Comparison of ENCODE assay signal across 1 cellular context in the genomic region with DNA sequence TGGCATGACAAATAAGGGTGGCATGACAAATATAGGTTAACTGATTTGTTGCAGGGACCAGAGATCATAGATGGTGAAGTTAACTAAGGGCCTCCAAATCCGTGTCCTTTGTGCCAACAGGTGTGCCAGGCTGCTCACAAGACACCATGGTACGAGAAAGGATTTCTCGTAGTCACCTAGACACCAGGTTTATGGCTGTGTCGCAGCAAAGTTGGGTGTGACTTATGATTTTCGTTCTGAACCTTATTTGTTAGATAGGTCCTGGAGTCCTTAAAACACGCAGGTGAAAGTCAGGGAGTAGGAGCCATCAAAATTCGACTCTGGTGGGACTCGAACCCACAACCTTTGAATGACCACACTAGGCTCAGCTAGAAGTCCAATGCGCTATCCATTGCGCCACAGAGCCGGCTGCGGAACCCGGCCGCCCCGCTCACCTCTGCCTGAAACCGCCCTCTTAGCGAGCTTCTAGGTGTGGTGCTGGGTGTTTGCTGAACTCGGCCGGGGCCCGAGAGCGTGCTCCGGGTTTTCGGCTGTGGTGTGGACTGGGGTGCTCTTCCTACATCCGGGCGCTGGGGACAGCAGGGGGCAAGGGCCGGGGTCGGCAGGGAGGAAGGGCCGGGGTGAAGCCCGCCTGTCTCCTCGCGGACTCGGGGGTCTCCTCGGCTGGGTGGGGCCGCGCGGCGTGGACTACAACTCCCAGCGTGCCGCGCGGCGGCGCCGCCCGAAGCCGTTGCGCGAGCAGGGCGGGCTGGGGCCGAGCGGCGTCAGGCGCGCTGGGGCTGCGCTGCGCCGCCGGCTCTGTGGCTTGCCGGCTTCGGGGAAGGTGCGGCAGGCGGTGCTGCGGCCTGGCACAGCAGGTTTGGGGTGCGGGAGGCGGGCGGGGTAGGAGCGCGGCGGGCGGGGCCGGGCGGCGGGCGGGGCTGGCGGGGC.
TF ChIP-seq lines count a peak whose summit lies in the region.

TSS of gene SLC27A4 (plus strand) at position 767 of the 930 bp plus-strand sequence. CDS start 2,606 bp downstream, outside the sequence.

TF ChIP-seq in K562, 482 proteins besides CTCF, POLR2A, EP300 and RAD21 (continued from another document):
- TF ChIP-seq, protein P1, sequence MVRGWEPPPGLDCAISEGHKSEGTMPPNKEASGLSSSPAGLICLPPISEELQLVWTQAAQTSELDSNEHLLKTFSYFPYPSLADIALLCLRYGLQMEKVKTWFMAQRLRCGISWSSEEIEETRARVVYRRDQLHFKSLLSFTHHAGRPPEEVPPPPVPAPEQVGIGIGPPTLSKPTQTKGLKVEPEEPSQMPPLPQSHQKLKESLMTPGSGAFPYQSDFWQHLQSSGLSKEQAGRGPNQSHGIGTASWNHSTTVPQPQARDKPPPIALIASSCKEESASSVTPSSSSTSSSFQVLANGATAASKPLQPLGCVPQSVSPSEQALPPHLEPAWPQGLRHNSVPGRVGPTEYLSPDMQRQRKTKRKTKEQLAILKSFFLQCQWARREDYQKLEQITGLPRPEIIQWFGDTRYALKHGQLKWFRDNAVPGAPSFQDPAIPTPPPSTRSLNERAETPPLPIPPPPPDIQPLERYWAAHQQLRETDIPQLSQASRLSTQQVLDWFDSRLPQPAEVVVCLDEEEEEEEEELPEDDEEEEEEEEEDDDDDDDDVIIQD (CRISPR knock-in tag; IDR thresholded peaks at IDR 0.05) = no peak
- no peak; the same call in 1 of the 2 replicates for TF ChIP-seq E4F1 (CRISPR knock-in tag; IDR thresholded peaks at IDR 0.05; ENCODE audit: borderline replicate concordance)
- TF ChIP-seq MTF1 (CRISPR knock-in tag; IDR thresholded peaks at IDR 0.05; ENCODE audit: borderline replicate concordance) = peak; percentile 3; the same call in 1 of the 2 replicates
- peak; percentile 96 for TF ChIP-seq CBFB (CRISPR knock-in tag; IDR thresholded peaks at IDR 0.05)
- no peak for TF ChIP-seq ZNF23 (CRISPR knock-in tag; IDR thresholded peaks at IDR 0.05)
- TF ChIP-seq TBL1XR1 (IDR thresholded peaks at IDR 0.05; ENCODE audit: low read length in 2 of 2) = peak in 1 of 2 experiments; percentile 90; a peak in 2 of 4 replicates
- no peak for TF ChIP-seq KLF16 (IDR thresholded peaks at IDR 0.05)
- no peak for TF ChIP-seq ZC3H4 (CRISPR knock-in tag; IDR thresholded peaks at IDR 0.05; ENCODE audit: borderline replicate concordance)
- peak; percentile 93 for TF ChIP-seq CHD4 (IDR thresholded peaks at IDR 0.05; ENCODE audit: insufficient read depth, insufficient replicate concordance, low read depth, low read length, poor library complexity, severe bottlenecking)
- TF ChIP-seq, protein P2, sequence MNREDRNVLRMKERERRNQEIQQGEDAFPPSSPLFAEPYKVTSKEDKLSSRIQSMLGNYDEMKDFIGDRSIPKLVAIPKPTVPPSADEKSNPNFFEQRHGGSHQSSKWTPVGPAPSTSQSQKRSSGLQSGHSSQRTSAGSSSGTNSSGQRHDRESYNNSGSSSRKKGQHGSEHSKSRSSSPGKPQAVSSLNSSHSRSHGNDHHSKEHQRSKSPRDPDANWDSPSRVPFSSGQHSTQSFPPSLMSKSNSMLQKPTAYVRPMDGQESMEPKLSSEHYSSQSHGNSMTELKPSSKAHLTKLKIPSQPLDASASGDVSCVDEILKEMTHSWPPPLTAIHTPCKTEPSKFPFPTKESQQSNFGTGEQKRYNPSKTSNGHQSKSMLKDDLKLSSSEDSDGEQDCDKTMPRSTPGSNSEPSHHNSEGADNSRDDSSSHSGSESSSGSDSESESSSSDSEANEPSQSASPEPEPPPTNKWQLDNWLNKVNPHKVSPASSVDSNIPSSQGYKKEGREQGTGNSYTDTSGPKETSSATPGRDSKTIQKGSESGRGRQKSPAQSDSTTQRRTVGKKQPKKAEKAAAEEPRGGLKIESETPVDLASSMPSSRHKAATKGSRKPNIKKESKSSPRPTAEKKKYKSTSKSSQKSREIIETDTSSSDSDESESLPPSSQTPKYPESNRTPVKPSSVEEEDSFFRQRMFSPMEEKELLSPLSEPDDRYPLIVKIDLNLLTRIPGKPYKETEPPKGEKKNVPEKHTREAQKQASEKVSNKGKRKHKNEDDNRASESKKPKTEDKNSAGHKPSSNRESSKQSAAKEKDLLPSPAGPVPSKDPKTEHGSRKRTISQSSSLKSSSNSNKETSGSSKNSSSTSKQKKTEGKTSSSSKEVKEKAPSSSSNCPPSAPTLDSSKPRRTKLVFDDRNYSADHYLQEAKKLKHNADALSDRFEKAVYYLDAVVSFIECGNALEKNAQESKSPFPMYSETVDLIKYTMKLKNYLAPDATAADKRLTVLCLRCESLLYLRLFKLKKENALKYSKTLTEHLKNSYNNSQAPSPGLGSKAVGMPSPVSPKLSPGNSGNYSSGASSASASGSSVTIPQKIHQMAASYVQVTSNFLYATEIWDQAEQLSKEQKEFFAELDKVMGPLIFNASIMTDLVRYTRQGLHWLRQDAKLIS (CRISPR knock-in tag; IDR thresholded peaks at IDR 0.05) = no peak
- no peak for TF ChIP-seq ZNF398 (CRISPR knock-in tag; IDR thresholded peaks at IDR 0.05)
- peak; percentile 5; the same call in 1 of the 2 replicates for TF ChIP-seq SMAD3 (CRISPR knock-in tag; conservative IDR thresholded peaks at IDR 0.05)
- no peak for TF ChIP-seq ZNF121 (CRISPR knock-in tag; conservative IDR thresholded peaks at IDR 0.05)
- no peak; the same call in 1 of the 2 replicates for TF ChIP-seq TEAD4 (IDR thresholded peaks at IDR 0.05; ENCODE audit: low read length)
- no peak for TF ChIP-seq TEAD4 (CRISPR knock-in tag; IDR thresholded peaks at IDR 0.05; ENCODE audit: borderline replicate concordance)
- TF ChIP-seq FOXA1 (IDR thresholded peaks at IDR 0.05; ENCODE audit: borderline replicate concordance) = no peak
- no peak for TF ChIP-seq MCM2 (IDR thresholded peaks at IDR 0.05; ENCODE audit: low read depth)
- TF ChIP-seq, protein P3, sequence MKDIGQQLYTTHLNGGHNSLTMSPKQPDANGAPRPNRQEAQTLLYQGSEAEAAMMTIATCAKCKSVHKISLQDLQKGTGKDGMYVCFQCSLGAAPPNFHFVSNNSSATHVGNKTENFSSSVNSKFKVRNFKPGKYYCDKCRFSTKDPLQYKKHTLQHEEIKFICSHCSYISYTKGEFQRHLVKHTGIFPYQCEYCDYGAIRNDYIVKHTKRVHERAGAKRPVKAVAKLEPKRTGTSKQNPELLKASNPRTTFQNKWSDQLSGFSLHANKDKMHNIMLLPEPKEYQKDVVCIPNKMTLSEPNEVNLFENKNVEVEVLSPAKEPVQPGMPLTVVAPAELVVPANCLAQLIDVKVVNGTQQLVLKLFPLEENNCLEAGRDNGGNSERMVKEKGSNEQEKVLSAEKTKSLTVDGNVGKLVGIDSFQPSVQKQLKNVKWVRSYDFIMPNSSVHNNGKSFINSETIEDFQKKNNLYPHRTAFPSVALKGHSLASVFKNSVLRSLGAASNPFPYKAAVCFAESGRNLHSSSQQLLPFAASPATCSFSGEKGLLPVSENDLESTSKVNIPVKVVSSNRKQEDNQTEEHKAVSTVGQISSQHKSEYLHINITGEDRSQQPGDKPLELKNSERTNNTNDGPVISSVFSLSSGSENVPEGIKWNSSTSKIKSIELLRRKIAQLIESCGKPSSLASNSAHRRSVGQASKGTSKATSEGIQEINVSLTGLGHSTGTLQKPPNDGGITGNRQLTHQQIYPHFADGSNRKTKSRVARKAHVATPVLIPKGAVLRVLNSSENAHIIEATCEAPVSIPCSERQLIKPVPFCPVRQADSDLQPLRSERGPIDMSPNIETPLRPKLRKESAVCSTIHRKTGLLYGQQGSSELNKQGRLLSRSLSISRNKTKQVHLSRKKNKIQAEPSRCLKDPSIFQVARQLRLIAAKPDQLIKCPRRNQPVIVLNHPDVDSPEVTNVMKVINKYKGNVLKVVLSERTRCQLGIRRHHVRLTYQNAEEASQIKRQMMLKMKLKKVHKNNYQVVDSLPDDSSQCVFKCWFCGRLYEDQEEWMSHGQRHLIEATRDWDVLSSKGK (CRISPR knock-in tag; IDR thresholded peaks at IDR 0.05) = no peak
- TF ChIP-seq DMBX1 (CRISPR knock-in tag; IDR thresholded peaks at IDR 0.05; ENCODE audit: borderline replicate concordance) = peak; percentile 64; the same call in 1 of the 2 replicates
- TF ChIP-seq ATF1 (CRISPR knock-in tag; IDR thresholded peaks at IDR 0.05) = no peak
- peak; percentile 94 for TF ChIP-seq ATF1 (tag; IDR thresholded peaks at IDR 0.05)
- TF ChIP-seq HOXB6 (CRISPR knock-in tag; IDR thresholded peaks at IDR 0.05; ENCODE audit: borderline replicate concordance) = no peak
- TF ChIP-seq IRF2 (CRISPR knock-in tag; IDR thresholded peaks at IDR 0.05) = no peak
- TF ChIP-seq NFE2 (IDR thresholded peaks at IDR 0.05; ENCODE audit: low read depth) = no peak
- TF ChIP-seq MCM3 (IDR thresholded peaks at IDR 0.05) = no peak
- no peak for TF ChIP-seq GATA2 (CRISPR knock-in tag; IDR thresholded peaks at IDR 0.05)
- TF ChIP-seq HEY1 (CRISPR knock-in tag; IDR thresholded peaks at IDR 0.05; ENCODE audit: borderline replicate concordance) = no peak; the same call in 1 of the 2 replicates
- TF ChIP-seq, protein P4, sequence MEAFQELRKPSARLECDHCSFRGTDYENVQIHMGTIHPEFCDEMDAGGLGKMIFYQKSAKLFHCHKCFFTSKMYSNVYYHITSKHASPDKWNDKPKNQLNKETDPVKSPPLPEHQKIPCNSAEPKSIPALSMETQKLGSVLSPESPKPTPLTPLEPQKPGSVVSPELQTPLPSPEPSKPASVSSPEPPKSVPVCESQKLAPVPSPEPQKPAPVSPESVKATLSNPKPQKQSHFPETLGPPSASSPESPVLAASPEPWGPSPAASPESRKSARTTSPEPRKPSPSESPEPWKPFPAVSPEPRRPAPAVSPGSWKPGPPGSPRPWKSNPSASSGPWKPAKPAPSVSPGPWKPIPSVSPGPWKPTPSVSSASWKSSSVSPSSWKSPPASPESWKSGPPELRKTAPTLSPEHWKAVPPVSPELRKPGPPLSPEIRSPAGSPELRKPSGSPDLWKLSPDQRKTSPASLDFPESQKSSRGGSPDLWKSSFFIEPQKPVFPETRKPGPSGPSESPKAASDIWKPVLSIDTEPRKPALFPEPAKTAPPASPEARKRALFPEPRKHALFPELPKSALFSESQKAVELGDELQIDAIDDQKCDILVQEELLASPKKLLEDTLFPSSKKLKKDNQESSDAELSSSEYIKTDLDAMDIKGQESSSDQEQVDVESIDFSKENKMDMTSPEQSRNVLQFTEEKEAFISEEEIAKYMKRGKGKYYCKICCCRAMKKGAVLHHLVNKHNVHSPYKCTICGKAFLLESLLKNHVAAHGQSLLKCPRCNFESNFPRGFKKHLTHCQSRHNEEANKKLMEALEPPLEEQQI (IDR thresholded peaks at IDR 0.05) = no peak
- TF ChIP-seq HNRNPLL (IDR thresholded peaks at IDR 0.05; ENCODE audit: low read depth, low read length, poor library complexity, severe bottlenecking) = peak; percentile 93
- no peak for TF ChIP-seq POLR2B (IDR thresholded peaks at IDR 0.05; ENCODE audit: low read depth, partially characterized antibody)
